In genomic region chr5:122996102-122996501, GRCh38 we compare ENCODE assay signal across 19 cellular contexts. TPM values are rescaled to one million over a fixed set of nuclear protein-coding genes. Genes with fewer than 3 reads are reported as not detected.
DNase-seq lines count a peak whose midpoint lies in the region; ATAC-seq and TF ChIP-seq lines count a peak whose summit lies in the region.
"Had no signal": no experiment of that assay in that cellular context is flagged by ENCODE, and none has a peak within 500 bp of the region (broad histone marks: within the 10 kb centered on the region; RNA-seq: fewer than 3 reads in every experiment).

No MANE protein-coding gene starts in this region.

- peak; percentile 26 for DNase-seq in activated CD4-positive, alpha-beta T cell treated with anti-CD3 and anti-CD28 coated beads, Interleukin-2, amount 10 ng/mL, durations not matched to agents 24 days and 14 days
- no peak for DNase-seq in activated CD4-positive, alpha-beta T cell treated with anti-CD3 and anti-CD28 coated beads for 1 hour
- peak; percentile 6 for DNase-seq in cerebellar cortex (ENCODE audit: low spot score)
- peak; percentile 49 to 75 (median 66) for DNase-seq in right lobe of liver
- no peak for DNase-seq in HCEC 1CT
- no peak for DNase-seq in activated CD8-positive, alpha-beta T cell treated with anti-CD3 and anti-CD28 coated beads for 36 hours
- DNase-seq: BE2C; CD4-positive, alpha-beta T cell; CD8-positive, alpha-beta memory T cell; DMS 273 treated with DMSO at 0.1 percent for 48 hours; DMS79; EL; GF-D8; GOT3 had no signal

- 27% methylated on average over 3 of the region's 3 CpGs for WGBS in right lobe of liver (ENCODE audit: insufficient coverage, low coverage, low lambda C conversion rate, missing lambda C conversion rate)

- no peaks in the 10 kb centered on the region for H3K9me3 ChIP-seq in right lobe of liver
- H3K9me3 ChIP-seq: BE2C; BLaER1 treated with 17β-estradiol and CSF1 and Interleukin-3, amounts not matched to agents 10 nM and 100 nM; HAP-1 had no signal

- TF ChIP-seq POLR2A in right lobe of liver (IDR thresholded peaks at IDR 0.05): no peak

- H3K27me3 ChIP-seq in right lobe of liver: no peaks in the 10 kb centered on the region
- H3K27me3 ChIP-seq: BE2C; BLaER1 treated with 17β-estradiol and CSF1 and Interleukin-3, amounts not matched to agents 10 nM and 100 nM had no signal

- H3K36me3 Mint-ChIP-seq in activated CD4-positive, alpha-beta T cell treated with anti-CD3 and anti-CD28 coated beads, Interleukin-2, amount 10 ng/mL, durations not matched to agents 24 days and 14 days (ENCODE audit: low read depth): no peaks in the 10 kb centered on the region
- no peaks in the 10 kb centered on the region for H3K36me3 Mint-ChIP-seq in activated CD8-positive, alpha-beta T cell treated with anti-CD3 and anti-CD28 coated beads for 36 hours (ENCODE audit: low read depth)
- H3K36me3 Mint-ChIP-seq: CD14-positive monocyte; CD8-positive, alpha-beta memory T cell had no signal

- CTCF ChIA-PET in activated CD8-positive, alpha-beta T cell treated with anti-CD3 and anti-CD28 coated beads for 36 hours (lab: Charles Lee): no interaction called here

- intact Hi-C loops in activated CD4-positive, alpha-beta T cell treated with anti-CD3 and anti-CD28 coated beads, Interleukin-2, amount 10 ng/mL, durations not matched to agents 24 days and 14 days (cut with micrococcal nuclease): no loop called here
- intact Hi-C loops in right lobe of liver (cut with DNase I): no loop called here
- intact Hi-C loops in activated CD8-positive, alpha-beta T cell treated with anti-CD3 and anti-CD28 coated beads for 36 hours (cut with micrococcal nuclease): no loop called here

- peaks cover 0 to 15% (median 4%) of the 10 kb centered on the region in 4 donors for H3K4me1 ChIP-seq in right lobe of liver
- H3K4me1 ChIP-seq: BE2C; BLaER1 treated with 17β-estradiol and CSF1 and Interleukin-3, amounts not matched to agents 10 nM and 100 nM had no signal

- peak; percentile 77 to 91 (median 88) for ATAC-seq in right lobe of liver
- no peak for ATAC-seq in GM19035 (IDR thresholded peaks at IDR 0.05; ENCODE audit: unreplicated experiment)
- no peak for ATAC-seq in activated CD8-positive, alpha-beta T cell treated with anti-CD3 and anti-CD28 coated beads for 36 hours

- H3K4me3 ChIP-seq in right lobe of liver: no peak overlapping the region
- H3K4me3 ChIP-seq: BLaER1 treated with 17β-estradiol and CSF1 and Interleukin-3, amounts not matched to agents 10 nM and 100 nM; HAP-1 had no signal

- POLR2A ChIA-PET in activated CD8-positive, alpha-beta T cell treated with anti-CD3 and anti-CD28 coated beads for 36 hours (lab: Charles Lee): no interaction called here

- H3K9me3 Mint-ChIP-seq in activated CD4-positive, alpha-beta T cell treated with anti-CD3 and anti-CD28 coated beads, Interleukin-2, amount 10 ng/mL, durations not matched to agents 24 days and 14 days: no peaks in the 10 kb centered on the region
- no peaks in the 10 kb centered on the region for H3K9me3 Mint-ChIP-seq in activated CD8-positive, alpha-beta T cell treated with anti-CD3 and anti-CD28 coated beads for 36 hours
- H3K9me3 Mint-ChIP-seq: CD4-positive, alpha-beta T cell; CD8-positive, alpha-beta memory T cell had no signal

- H3K36me3 ChIP-seq in right lobe of liver: no peaks in the 10 kb centered on the region
- H3K36me3 ChIP-seq: BE2C, HAP-1 had no signal

- H3K4me3 Mint-ChIP-seq in activated CD4-positive, alpha-beta T cell treated with anti-CD3 and anti-CD28 coated beads, Interleukin-2, amount 10 ng/mL, durations not matched to agents 24 days and 14 days: no peak overlapping the region
- no peak overlapping the region for H3K4me3 Mint-ChIP-seq in activated CD8-positive, alpha-beta T cell treated with anti-CD3 and anti-CD28 coated beads for 36 hours
- H3K4me3 Mint-ChIP-seq: CD14-positive monocyte; CD4-positive, alpha-beta T cell; CD8-positive, alpha-beta memory T cell had no signal

- no peak overlapping the region for H3K27ac Mint-ChIP-seq in activated CD4-positive, alpha-beta T cell treated with anti-CD3 and anti-CD28 coated beads, Interleukin-2, amount 10 ng/mL, durations not matched to agents 24 days and 14 days
- H3K27ac Mint-ChIP-seq in activated CD8-positive, alpha-beta T cell treated with anti-CD3 and anti-CD28 coated beads for 36 hours: no peak overlapping the region
- H3K27ac Mint-ChIP-seq: CD14-positive monocyte; CD4-positive, alpha-beta T cell; CD8-positive, alpha-beta memory T cell had no signal

- H3K27ac ChIP-seq in right lobe of liver: peak overlapping the region in 2 of 3 donors; percentile 3 to 16
- H3K27ac ChIP-seq: 22Rv1; BLaER1 treated with 17β-estradiol and CSF1 and Interleukin-3, amounts not matched to agents 10 nM and 100 nM had no signal

- H3K27me3 Mint-ChIP-seq in activated CD4-positive, alpha-beta T cell treated with anti-CD3 and anti-CD28 coated beads, Interleukin-2, amount 10 ng/mL, durations not matched to agents 24 days and 14 days: peaks cover 6% of the 10 kb centered on the region
- H3K27me3 Mint-ChIP-seq in activated CD8-positive, alpha-beta T cell treated with anti-CD3 and anti-CD28 coated beads for 36 hours: no peaks in the 10 kb centered on the region
- H3K27me3 Mint-ChIP-seq: CD4-positive, alpha-beta T cell; CD8-positive, alpha-beta memory T cell had no signal

- H3K4me1 Mint-ChIP-seq in activated CD4-positive, alpha-beta T cell treated with anti-CD3 and anti-CD28 coated beads, Interleukin-2, amount 10 ng/mL, durations not matched to agents 24 days and 14 days: no peaks in the 10 kb centered on the region
- no peaks in the 10 kb centered on the region for H3K4me1 Mint-ChIP-seq in activated CD8-positive, alpha-beta T cell treated with anti-CD3 and anti-CD28 coated beads for 36 hours (ENCODE audit: low read depth)

- TF ChIP-seq CTCF in right lobe of liver (IDR thresholded peaks at IDR 0.05): no peak
- TF ChIP-seq CTCF in activated CD8-positive, alpha-beta T cell treated with anti-CD3 and anti-CD28 coated beads for 36 hours (IDR thresholded peaks at IDR 0.05): no peak

RNA-seq across cellular contexts. Expression of gene PPIC, which starts 40.4 kb away (rescaled TPM):
- not detected in 2 replicates for total RNA-seq in activated CD4-positive, alpha-beta T cell treated with anti-CD3 and anti-CD28 coated beads, Interleukin-2, amount 10 ng/mL, durations not matched to agents 24 days and 14 days
- 10 to 100 TPM in 5 of 6 experiments, 1 to 10 TPM in 1; 9.7 to 21.7 (median 16.9) TPM for total RNA-seq in right lobe of liver
- not detected for total RNA-seq in activated CD8-positive, alpha-beta T cell treated with anti-CD3 and anti-CD28 coated beads for 36 hours
- total RNA-seq: CD4-positive, alpha-beta T cell; CD8-positive, alpha-beta memory T cell had no signal

Comparison
In these comparisons a context has a peak if more than half of its experiments do, and no peak if none do; other contexts are left out.
1. DNase-seq: peak in activated CD4-positive, alpha-beta T cell treated with anti-CD3 and anti-CD28 coated beads, Interleukin-2, amount 10 ng/mL, durations not matched to agents 24 days and 14 days (single experiment), cerebellar cortex (single experiment) and right lobe of liver (3 of 3); none in activated CD4-positive, alpha-beta T cell treated with anti-CD3 and anti-CD28 coated beads for 1 hour (single experiment), HCEC 1CT (single experiment) and activated CD8-positive, alpha-beta T cell treated with anti-CD3 and anti-CD28 coated beads for 36 hours (single experiment).
2. ATAC-seq: peak in right lobe of liver (4 of 4); none in GM19035 (single experiment) and activated CD8-positive, alpha-beta T cell treated with anti-CD3 and anti-CD28 coated beads for 36 hours (single experiment).
3. RNA of gene PPIC, which starts 40.4 kb away (total RNA-seq): 9.7 to 21.7 TPM in right lobe of liver; not detected in activated CD4-positive, alpha-beta T cell treated with anti-CD3 and anti-CD28 coated beads, Interleukin-2, amount 10 ng/mL, durations not matched to agents 24 days and 14 days and not detected in activated CD8-positive, alpha-beta T cell treated with anti-CD3 and anti-CD28 coated beads for 36 hours; every median in the first group is over 10 times any median in the second.